ENCODE assay signal across 10 cellular contexts in the genomic region with DNA sequence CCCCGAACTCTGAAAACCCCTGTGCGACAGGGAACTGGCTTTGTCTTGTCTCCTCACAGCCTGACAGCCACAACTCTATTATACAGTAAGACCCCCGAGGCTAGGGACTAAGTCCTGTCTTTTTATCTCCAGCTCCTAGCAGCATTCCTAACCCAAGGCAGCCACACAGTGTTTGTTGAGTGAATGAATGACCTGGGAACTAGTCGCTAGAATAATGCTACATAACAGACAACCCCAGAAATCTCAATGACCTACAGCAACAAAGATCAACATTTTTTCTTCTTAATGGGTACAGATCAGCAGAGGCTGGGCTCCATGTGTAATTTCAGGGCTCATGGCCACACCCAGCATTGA.
DNase-seq lines count a peak whose midpoint lies in the region; ATAC-seq, FAIRE-seq and TF ChIP-seq lines count a peak whose summit lies in the region.
"Had no signal": no experiment of that assay in that cellular context is flagged by ENCODE, and none has a peak within 500 bp of the region (broad histone marks: within the 10 kb centered on the region; RNA-seq: fewer than 3 reads in every experiment).

No MANE protein-coding gene starts in this region.

- peaks cover 21% of the 10 kb centered on the region for H3K27me3 ChIP-seq in HUES6 (ENCODE audit: control insufficient read depth, insufficient read depth, low read length)

- H3K36me3 ChIP-seq in HUES6 (ENCODE audit: control insufficient read depth, insufficient read depth, low read length): no peaks in the 10 kb centered on the region

- no peak overlapping the region for H3K9ac ChIP-seq in HUES6 (ENCODE audit: low read length)

- TF ChIP-seq EP300 in A549 (IDR thresholded peaks at IDR 0.05): no peak

- H3K9me3 ChIP-seq in A549 (no peaks in the 10 kb centered on the region), HUES6 (ENCODE audit: control insufficient read depth, insufficient read depth, low read depth, low read length) (no peaks in the 10 kb centered on the region)

- TF ChIP-seq POLR2A in A549 (IDR thresholded peaks at IDR 0.05; ENCODE audit: low read length) (no peak), H54 (IDR thresholded peaks at IDR 0.05; ENCODE audit: low read depth, low read length) (no peak)

- FAIRE-seq in A549 (lab: Jason Lieb, UNC): no peak
- no peak for FAIRE-seq in H54 (lab: Jason Lieb, UNC)
- FAIRE-seq: GM19239 had no signal

- H3K27ac ChIP-seq in A549 (peak overlapping the region in 1 of 2 experiments; percentile 73; a peak in 3 of 6 replicates), HUES6 (ENCODE audit: low read depth, low read length) (no peak overlapping the region), cingulate gyrus (ENCODE audit: low read depth, low read length) (peak overlapping the region; percentile 78)

- ATAC-seq in A549 (no peak), HG03457 (IDR thresholded peaks at IDR 0.05; ENCODE audit: unreplicated experiment) (no peak)
- no peak for ATAC-seq in natural killer cell treated with Interleukin-12 subunit alpha and Interleukin-12 subunit beta and Interleukin-15 and Interleukin-18, amount 100 ng/mL, for 72 hours

- H3K4me1 ChIP-seq in A549 (peaks cover 20% of the 10 kb centered on the region; the same call in 2 of the 3 replicates), HUES6 (ENCODE audit: control insufficient read depth, insufficient read depth, low read length) (peaks cover 24% of the 10 kb centered on the region)

- H3K27me3 Mint-ChIP-seq in natural killer cell treated with Interleukin-12 subunit alpha and Interleukin-12 subunit beta and Interleukin-15 and Interleukin-18, amount 100 ng/mL, for 72 hours: peaks cover 0 to 2% of the 10 kb centered on the region in 2 donors

- DNase-seq in A549 (ENCODE audit: low read depth in 1 of 2, low spot score in 1 of 2) (no peak), NCI-H146 treated with DMSO at 0.1 percent for 48 hours (lab: John Stamatoyannopoulos, UW; ENCODE audit: unreplicated experiment) (no peak), NCI-H128 (lab: John Stamatoyannopoulos, UW; ENCODE audit: unreplicated experiment) (no peak), H54 (ENCODE audit: insufficient read length, low spot score) (no peak)
- DNase-seq in natural killer cell treated with Interleukin-12 subunit alpha and Interleukin-12 subunit beta and Interleukin-15 and Interleukin-18, amount 100 ng/mL, for 72 hours (ENCODE audit: low spot score): no peak
- DNase-seq: NCI-H446 treated with DMSO at 0.1 percent for 48 hours had no signal

- no peaks in the 10 kb centered on the region for H3K36me3 Mint-ChIP-seq in natural killer cell treated with Interleukin-12 subunit alpha and Interleukin-12 subunit beta and Interleukin-15 and Interleukin-18, amount 100 ng/mL, for 72 hours

- TF ChIP-seq RAD21 in A549 (conservative IDR thresholded peaks at IDR 0.05 in 1 of 2, IDR thresholded peaks at IDR 0.05 in 1 of 2): no peak

- peak overlapping the region; percentile 74 to 85 for H3K27ac Mint-ChIP-seq in natural killer cell treated with Interleukin-12 subunit alpha and Interleukin-12 subunit beta and Interleukin-15 and Interleukin-18, amount 100 ng/mL, for 72 hours

- H3K4me2 ChIP-seq in A549: peak overlapping the region; percentile 93

- POLR2A ChIA-PET in A549 (lab: Yijun Ruan, JAX): interaction anchor here (3.5 kb wide), 1 partner anchor 71 kb away, joined by 48 read pairs; a partner anchor contains a TSS

- H3K9me3 Mint-ChIP-seq in natural killer cell treated with Interleukin-12 subunit alpha and Interleukin-12 subunit beta and Interleukin-15 and Interleukin-18, amount 100 ng/mL, for 72 hours: no peaks in the 10 kb centered on the region

- CTCF ChIA-PET in A549 (lab: Yijun Ruan, JAX): interaction anchor here (0.7 to 2.4 kb wide), 9 partner anchors 8 to 344 kb away, joined by 3 to 10 read pairs (median 4); no protein-coding TSS in a partner anchor

- peaks cover 52 to 54% of the 10 kb centered on the region in 2 donors for H3K4me1 Mint-ChIP-seq in natural killer cell treated with Interleukin-12 subunit alpha and Interleukin-12 subunit beta and Interleukin-15 and Interleukin-18, amount 100 ng/mL, for 72 hours (ENCODE audit: low read depth in 2 of 2)

- TF ChIP-seq CTCF in A549 (IDR thresholded peaks at IDR 0.05): no peak

- 62% methylated on average over 4 of the region's 4 CpGs for WGBS in A549 (ENCODE audit: missing lambda C conversion rate)

- peak overlapping the region; percentile 93 for H3K4me3 Mint-ChIP-seq in natural killer cell treated with Interleukin-12 subunit alpha and Interleukin-12 subunit beta and Interleukin-15 and Interleukin-18, amount 100 ng/mL, for 72 hours

- peak overlapping the region; percentile 49; the same call in 2 of the 3 replicates for H3K4me3 ChIP-seq in A549
- peak overlapping the region; percentile 41; the same call in 1 of the 2 replicates for H3K4me3 ChIP-seq in HUES6 (ENCODE audit: low read depth, low read length)

TF ChIP-seq in A549, 52 proteins besides CTCF, POLR2A, EP300 and RAD21:
- TF ChIP-seq FOSL2 (IDR thresholded peaks at IDR 0.05) (no peak), FOSL2 (CRISPR knock-in tag; IDR thresholded peaks at IDR 0.05) (no peak), RNF2 (IDR thresholded peaks at IDR 0.05; ENCODE audit: borderline replicate concordance, low read depth) (0 out of 2 replicates have a peak, but pooled peaks have one; percentile 57)
TF ChIP-seq in A549: peak in this region for 1.
